In the genomic region with DNA sequence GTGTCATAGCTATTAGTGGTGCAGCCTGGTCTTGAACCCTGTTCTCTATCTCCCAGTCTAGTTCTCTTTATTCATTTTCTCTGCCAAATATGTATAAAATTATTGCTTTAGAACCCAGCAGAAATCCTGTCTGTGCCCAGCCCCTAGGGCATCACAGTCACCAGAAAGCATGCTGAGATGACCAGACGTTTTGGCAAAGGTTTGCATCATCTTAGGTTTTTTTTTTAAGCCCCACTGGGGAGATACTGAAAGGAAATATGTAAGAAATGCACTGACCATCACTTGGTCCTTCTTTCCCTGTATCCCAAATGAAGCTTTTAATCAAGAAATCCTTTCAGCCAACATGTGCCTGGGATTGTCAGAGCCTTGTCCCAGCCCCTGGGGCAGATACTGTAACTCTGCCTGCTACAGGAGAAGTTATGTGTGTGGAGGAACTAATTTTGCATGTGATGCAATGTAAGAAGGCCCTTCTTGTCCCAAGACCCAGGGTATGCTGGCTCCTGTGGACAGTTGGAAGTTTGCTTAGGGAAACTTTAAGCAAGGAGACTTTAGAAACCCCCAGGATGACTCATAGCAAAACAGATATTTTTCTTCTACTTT, we compare ENCODE assay signal across 12 cellular contexts.
DNase-seq lines count a peak whose midpoint lies in the region; ATAC-seq and TF ChIP-seq lines count a peak whose summit lies in the region.
"Had no signal": no experiment of that assay in that cellular context is flagged by ENCODE, and none has a peak within 500 bp of the region (broad histone marks: within the 10 kb centered on the region; RNA-seq: fewer than 3 reads in every experiment).

No MANE protein-coding gene starts in this region.

- 26 to 38% methylated on average over 1 of the region's 1 CpG for WGBS in heart right ventricle, 2 donors

- intact Hi-C loops in heart right ventricle (cut with DNase I) = loop anchor here in 2 of 10 donors (5.0 to 10.0 kb wide), 2 partner anchors 65 to 88 kb away; a partner anchor contains a TSS

- H3K4me1 ChIP-seq in heart right ventricle (peaks cover 7 to 88% (median 67%) of the 10 kb centered on the region in 9 donors), subcutaneous abdominal adipose tissue (ENCODE audit: control insufficient read depth in 5 of 5, insufficient read depth in 5 of 5, low read length in 5 of 5) (peaks cover 6 to 73% (median 65%) of the 10 kb centered on the region in 5 donors)

- H3K27me3 ChIP-seq in heart right ventricle (peaks cover 0 to 17% (median 0%) of the 10 kb centered on the region in 7 donors), subcutaneous abdominal adipose tissue (ENCODE audit: control insufficient read depth in 5 of 5, insufficient read depth in 4 of 5, low read length in 5 of 5) (peaks cover 0 to 3% (median 0%) of the 10 kb centered on the region in 5 donors)

- peaks cover 33% of the 10 kb centered on the region for H3K4me1 Mint-ChIP-seq in activated T-cell treated with anti-CD3 and anti-CD28 coated beads, Interleukin-2, amount 50 U/mL, for 4 hours (ENCODE audit: low read depth)
- H3K4me1 Mint-ChIP-seq in T-helper 2 cell treated with Interferon-gamma antibody and Interleukin-4, amounts not matched to agents 5 μg/mL and 100 μg/mL, for 36 hours (ENCODE audit: low read depth) = peaks cover 30% of the 10 kb centered on the region

- TF ChIP-seq CTCF in heart right ventricle (IDR thresholded peaks at IDR 0.05) = no peak
- no peak for TF ChIP-seq CTCF in GM10266 (IDR thresholded peaks at IDR 0.05; ENCODE audit: control insufficient read depth, insufficient read depth, low read depth, missing control alignments)

- H3K36me3 Mint-ChIP-seq in activated T-cell treated with anti-CD3 and anti-CD28 coated beads, Interleukin-2, amount 50 U/mL, for 4 hours (ENCODE audit: insufficient read depth) = peaks cover 3% of the 10 kb centered on the region
- H3K36me3 Mint-ChIP-seq in T-helper 2 cell treated with Interferon-gamma antibody and Interleukin-4, amounts not matched to agents 5 μg/mL and 100 μg/mL, for 36 hours (ENCODE audit: low read depth) = no peaks in the 10 kb centered on the region
- H3K36me3 Mint-ChIP-seq: WTC11 had no signal

- ATAC-seq in heart right ventricle = peak in 2 of 8 donors; percentile 31 to 41
- no peak for ATAC-seq in activated T-cell treated with anti-CD3 and anti-CD28 coated beads, Interleukin-2, amount 50 U/mL, for 4 hours
- ATAC-seq: WTC11 had no signal

- no peak overlapping the region for H3K4me3 Mint-ChIP-seq in activated T-cell treated with anti-CD3 and anti-CD28 coated beads, Interleukin-2, amount 50 U/mL, for 4 hours
- H3K4me3 Mint-ChIP-seq in T-helper 2 cell treated with Interferon-gamma antibody and Interleukin-4, amounts not matched to agents 5 μg/mL and 100 μg/mL, for 36 hours = no peak overlapping the region
- H3K4me3 Mint-ChIP-seq: WTC11 had no signal

- no peak overlapping the region for H3K9ac ChIP-seq in subcutaneous abdominal adipose tissue (ENCODE audit: low read length in 5 of 5)

- H3K27me3 Mint-ChIP-seq in activated T-cell treated with anti-CD3 and anti-CD28 coated beads, Interleukin-2, amount 50 U/mL, for 4 hours (ENCODE audit: low read depth) = peaks cover 50% of the 10 kb centered on the region
- peaks cover 56% of the 10 kb centered on the region for H3K27me3 Mint-ChIP-seq in T-helper 2 cell treated with Interferon-gamma antibody and Interleukin-4, amounts not matched to agents 5 μg/mL and 100 μg/mL, for 36 hours (ENCODE audit: low read depth)

- DNase-seq in GM03348 (ENCODE audit: low spot score) = peak; percentile 50
- peak; percentile 41 for DNase-seq in amniotic stem cell (lab: John Stamatoyannopoulos, UW)
- DNase-seq in heart right ventricle = no peak
- no peak for DNase-seq in GM10266 (ENCODE audit: extremely low spot score)
- DNase-seq in NCI-H128 (lab: John Stamatoyannopoulos, UW; ENCODE audit: unreplicated experiment) = no peak
- no peak for DNase-seq in activated T-cell treated with anti-CD3 and anti-CD28 coated beads, Interleukin-2, amount 50 U/mL, for 4 hours
- DNase-seq in T-helper 2 cell treated with Interferon-gamma antibody and Interleukin-4, amounts not matched to agents 5 μg/mL and 100 μg/mL, for 36 hours (ENCODE audit: low spot score) = no peak
- DNase-seq: GOT3, NCI-H1048, nucleus accumbens had no signal

- H3K36me3 ChIP-seq in heart right ventricle (no peaks in the 10 kb centered on the region), subcutaneous abdominal adipose tissue (ENCODE audit: control insufficient read depth in 5 of 5, insufficient read depth in 5 of 5, low read length in 5 of 5) (no peaks in the 10 kb centered on the region)

- H3K27ac ChIP-seq in heart right ventricle (peak overlapping the region in 7 of 10 donors; percentile 21 to 88 (median 82)), subcutaneous abdominal adipose tissue (ENCODE audit: low read depth, low read length) (peak overlapping the region; percentile 80)

- H3K4me3 ChIP-seq in heart right ventricle = peak overlapping the region in 6 of 10 donors; percentile 7 to 55 (median 51)
- H3K4me3 ChIP-seq in subcutaneous abdominal adipose tissue (ENCODE audit: low read depth in 1 of 5, low read length in 5 of 5) = no peak overlapping the region

- H3K9me3 ChIP-seq in heart right ventricle = no peaks in the 10 kb centered on the region
- no peaks in the 10 kb centered on the region for H3K9me3 ChIP-seq in subcutaneous abdominal adipose tissue (ENCODE audit: control insufficient read depth in 5 of 5, low read length in 5 of 5)

- H3K9me3 Mint-ChIP-seq in activated T-cell treated with anti-CD3 and anti-CD28 coated beads, Interleukin-2, amount 50 U/mL, for 4 hours = no peaks in the 10 kb centered on the region
- H3K9me3 Mint-ChIP-seq in T-helper 2 cell treated with Interferon-gamma antibody and Interleukin-4, amounts not matched to agents 5 μg/mL and 100 μg/mL, for 36 hours = no peaks in the 10 kb centered on the region
- H3K9me3 Mint-ChIP-seq: WTC11 had no signal

- no peak overlapping the region for H3K27ac Mint-ChIP-seq in T-helper 2 cell treated with Interferon-gamma antibody and Interleukin-4, amounts not matched to agents 5 μg/mL and 100 μg/mL, for 36 hours

Comparison
In these comparisons a context has a peak if more than half of its experiments do, and no peak if none do; other contexts are left out.
1. DNase-seq: peak in GM03348 (single experiment) and amniotic stem cell (single experiment); none in heart right ventricle (0 of 2), GM10266 (single experiment), NCI-H128 (single experiment), activated T-cell treated with anti-CD3 and anti-CD28 coated beads, Interleukin-2, amount 50 U/mL, for 4 hours (single experiment) and T-helper 2 cell treated with Interferon-gamma antibody and Interleukin-4, amounts not matched to agents 5 μg/mL and 100 μg/mL, for 36 hours (single experiment).
2. H3K4me3 ChIP-seq: peak in heart right ventricle (6 of 10); none in subcutaneous abdominal adipose tissue (0 of 5).